In the genomic region with DNA sequence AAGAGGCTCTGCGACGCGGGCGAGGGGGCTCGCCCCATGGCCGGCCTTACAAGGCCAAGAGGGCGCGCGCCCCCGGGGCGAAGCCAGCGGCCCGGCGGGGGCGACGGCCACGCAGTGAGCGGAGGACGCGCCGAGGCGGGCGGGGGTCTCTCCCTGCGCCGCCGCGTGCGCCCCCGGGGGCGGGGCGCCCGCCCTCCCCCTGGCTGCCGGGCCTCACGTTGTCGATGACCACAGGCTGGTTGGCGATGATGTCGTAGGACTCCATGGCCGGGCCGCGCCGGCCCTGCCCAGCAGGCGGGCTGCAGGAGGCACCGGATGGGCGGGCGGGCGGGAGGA, we compare ENCODE assay signal across 1 cellular context.
TF ChIP-seq lines count a peak whose summit lies in the region.

No MANE protein-coding gene starts in this region.

TF ChIP-seq in HepG2, 621 proteins besides CTCF, POLR2A, EP300 and RAD21 (continues in another document):
- no peak for TF ChIP-seq MBD4 (IDR thresholded peaks at IDR 0.05; ENCODE audit: borderline replicate concordance, low read length)
- TF ChIP-seq GTF2F1 (IDR thresholded peaks at IDR 0.05; ENCODE audit: low read length), result no peak
- peak; percentile 14 for TF ChIP-seq YY1 (IDR thresholded peaks at IDR 0.05; ENCODE audit: insufficient read depth, insufficient replicate concordance, low read depth, low read length)
- no peak for TF ChIP-seq JUND (CRISPR knock-in tag; IDR thresholded peaks at IDR 0.05)
- no peak for TF ChIP-seq ASH2L (IDR thresholded peaks at IDR 0.05; ENCODE audit: insufficient read length, low read depth, low read length)
- TF ChIP-seq DNMT3B (CRISPR knock-in tag; conservative IDR thresholded peaks at IDR 0.05), result no peak
- no peak for TF ChIP-seq ZNF232 (CRISPR knock-in tag; IDR thresholded peaks at IDR 0.05; ENCODE audit: borderline replicate concordance)
- TF ChIP-seq, protein P1, sequence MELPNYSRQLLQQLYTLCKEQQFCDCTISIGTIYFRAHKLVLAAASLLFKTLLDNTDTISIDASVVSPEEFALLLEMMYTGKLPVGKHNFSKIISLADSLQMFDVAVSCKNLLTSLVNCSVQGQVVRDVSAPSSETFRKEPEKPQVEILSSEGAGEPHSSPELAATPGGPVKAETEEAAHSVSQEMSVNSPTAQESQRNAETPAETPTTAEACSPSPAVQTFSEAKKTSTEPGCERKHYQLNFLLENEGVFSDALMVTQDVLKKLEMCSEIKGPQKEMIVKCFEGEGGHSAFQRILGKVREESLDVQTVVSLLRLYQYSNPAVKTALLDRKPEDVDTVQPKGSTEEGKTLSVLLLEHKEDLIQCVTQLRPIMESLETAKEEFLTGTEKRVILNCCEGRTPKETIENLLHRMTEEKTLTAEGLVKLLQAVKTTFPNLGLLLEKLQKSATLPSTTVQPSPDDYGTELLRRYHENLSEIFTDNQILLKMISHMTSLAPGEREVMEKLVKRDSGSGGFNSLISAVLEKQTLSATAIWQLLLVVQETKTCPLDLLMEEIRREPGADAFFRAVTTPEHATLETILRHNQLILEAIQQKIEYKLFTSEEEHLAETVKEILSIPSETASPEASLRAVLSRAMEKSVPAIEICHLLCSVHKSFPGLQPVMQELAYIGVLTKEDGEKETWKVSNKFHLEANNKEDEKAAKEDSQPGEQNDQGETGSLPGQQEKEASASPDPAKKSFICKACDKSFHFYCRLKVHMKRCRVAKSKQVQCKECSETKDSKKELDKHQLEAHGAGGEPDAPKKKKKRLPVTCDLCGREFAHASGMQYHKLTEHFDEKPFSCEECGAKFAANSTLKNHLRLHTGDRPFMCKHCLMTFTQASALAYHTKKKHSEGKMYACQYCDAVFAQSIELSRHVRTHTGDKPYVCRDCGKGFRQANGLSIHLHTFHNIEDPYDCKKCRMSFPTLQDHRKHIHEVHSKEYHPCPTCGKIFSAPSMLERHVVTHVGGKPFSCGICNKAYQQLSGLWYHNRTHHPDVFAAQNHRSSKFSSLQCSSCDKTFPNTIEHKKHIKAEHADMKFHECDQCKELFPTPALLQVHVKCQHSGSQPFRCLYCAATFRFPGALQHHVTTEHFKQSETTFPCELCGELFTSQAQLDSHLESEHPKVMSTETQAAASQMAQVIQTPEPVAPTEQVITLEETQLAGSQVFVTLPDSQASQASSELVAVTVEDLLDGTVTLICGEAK (IDR thresholded peaks at IDR 0.05), result no peak
- TF ChIP-seq, protein P1 (CRISPR knock-in tag; IDR thresholded peaks at IDR 0.05), result no peak
- TF ChIP-seq, protein P2, sequence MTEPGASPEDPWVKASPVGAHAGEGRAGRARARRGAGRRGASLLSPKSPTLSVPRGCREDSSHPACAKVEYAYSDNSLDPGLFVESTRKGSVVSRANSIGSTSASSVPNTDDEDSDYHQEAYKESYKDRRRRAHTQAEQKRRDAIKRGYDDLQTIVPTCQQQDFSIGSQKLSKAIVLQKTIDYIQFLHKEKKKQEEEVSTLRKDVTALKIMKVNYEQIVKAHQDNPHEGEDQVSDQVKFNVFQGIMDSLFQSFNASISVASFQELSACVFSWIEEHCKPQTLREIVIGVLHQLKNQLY (CRISPR knock-in tag; IDR thresholded peaks at IDR 0.05), result no peak
- no peak for TF ChIP-seq CBX2 (IDR thresholded peaks at IDR 0.05; ENCODE audit: low read depth, low read length)
- TF ChIP-seq CBX2 (CRISPR knock-in tag; IDR thresholded peaks at IDR 0.05; ENCODE audit: low read depth), result no peak
- no peak for TF ChIP-seq SMARCC2 (IDR thresholded peaks at IDR 0.05)
- TF ChIP-seq, protein P3, sequence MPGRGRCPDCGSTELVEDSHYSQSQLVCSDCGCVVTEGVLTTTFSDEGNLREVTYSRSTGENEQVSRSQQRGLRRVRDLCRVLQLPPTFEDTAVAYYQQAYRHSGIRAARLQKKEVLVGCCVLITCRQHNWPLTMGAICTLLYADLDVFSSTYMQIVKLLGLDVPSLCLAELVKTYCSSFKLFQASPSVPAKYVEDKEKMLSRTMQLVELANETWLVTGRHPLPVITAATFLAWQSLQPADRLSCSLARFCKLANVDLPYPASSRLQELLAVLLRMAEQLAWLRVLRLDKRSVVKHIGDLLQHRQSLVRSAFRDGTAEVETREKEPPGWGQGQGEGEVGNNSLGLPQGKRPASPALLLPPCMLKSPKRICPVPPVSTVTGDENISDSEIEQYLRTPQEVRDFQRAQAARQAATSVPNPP (CRISPR knock-in tag; IDR thresholded peaks at IDR 0.05), result no peak
- TF ChIP-seq ZIK1 (CRISPR knock-in tag; IDR thresholded peaks at IDR 0.05; ENCODE audit: borderline replicate concordance, low read depth), result no peak
- TF ChIP-seq, protein P4, sequence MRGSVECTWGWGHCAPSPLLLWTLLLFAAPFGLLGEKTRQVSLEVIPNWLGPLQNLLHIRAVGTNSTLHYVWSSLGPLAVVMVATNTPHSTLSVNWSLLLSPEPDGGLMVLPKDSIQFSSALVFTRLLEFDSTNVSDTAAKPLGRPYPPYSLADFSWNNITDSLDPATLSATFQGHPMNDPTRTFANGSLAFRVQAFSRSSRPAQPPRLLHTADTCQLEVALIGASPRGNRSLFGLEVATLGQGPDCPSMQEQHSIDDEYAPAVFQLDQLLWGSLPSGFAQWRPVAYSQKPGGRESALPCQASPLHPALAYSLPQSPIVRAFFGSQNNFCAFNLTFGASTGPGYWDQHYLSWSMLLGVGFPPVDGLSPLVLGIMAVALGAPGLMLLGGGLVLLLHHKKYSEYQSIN (CRISPR knock-in tag; IDR thresholded peaks at IDR 0.05; ENCODE audit: borderline replicate concordance), result no peak
- TF ChIP-seq, protein P5, sequence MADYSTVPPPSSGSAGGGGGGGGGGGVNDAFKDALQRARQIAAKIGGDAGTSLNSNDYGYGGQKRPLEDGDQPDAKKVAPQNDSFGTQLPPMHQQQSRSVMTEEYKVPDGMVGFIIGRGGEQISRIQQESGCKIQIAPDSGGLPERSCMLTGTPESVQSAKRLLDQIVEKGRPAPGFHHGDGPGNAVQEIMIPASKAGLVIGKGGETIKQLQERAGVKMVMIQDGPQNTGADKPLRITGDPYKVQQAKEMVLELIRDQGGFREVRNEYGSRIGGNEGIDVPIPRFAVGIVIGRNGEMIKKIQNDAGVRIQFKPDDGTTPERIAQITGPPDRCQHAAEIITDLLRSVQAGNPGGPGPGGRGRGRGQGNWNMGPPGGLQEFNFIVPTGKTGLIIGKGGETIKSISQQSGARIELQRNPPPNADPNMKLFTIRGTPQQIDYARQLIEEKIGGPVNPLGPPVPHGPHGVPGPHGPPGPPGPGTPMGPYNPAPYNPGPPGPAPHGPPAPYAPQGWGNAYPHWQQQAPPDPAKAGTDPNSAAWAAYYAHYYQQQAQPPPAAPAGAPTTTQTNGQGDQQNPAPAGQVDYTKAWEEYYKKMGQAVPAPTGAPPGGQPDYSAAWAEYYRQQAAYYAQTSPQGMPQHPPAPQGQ (CRISPR knock-in tag; IDR thresholded peaks at IDR 0.05; ENCODE audit: borderline replicate concordance), result no peak
- no peak for TF ChIP-seq IKZF1 (IDR thresholded peaks at IDR 0.05)
- 0 out of 2 replicates have a peak, but pooled peaks have one; percentile 20 for TF ChIP-seq ZC3H13 (CRISPR knock-in tag; IDR thresholded peaks at IDR 0.05)
- TF ChIP-seq ZNF841 (CRISPR knock-in tag; IDR thresholded peaks at IDR 0.05; ENCODE audit: borderline replicate concordance), result no peak
- TF ChIP-seq ZNF543 (CRISPR knock-in tag; IDR thresholded peaks at IDR 0.05), result no peak
- TF ChIP-seq CENPX (CRISPR knock-in tag; IDR thresholded peaks at IDR 0.05), result no peak
- TF ChIP-seq ZNF607 (CRISPR knock-in tag; IDR thresholded peaks at IDR 0.05; ENCODE audit: borderline replicate concordance), result 0 out of 2 replicates have a peak, but pooled peaks have one; percentile 9
- no peak for TF ChIP-seq ZNF12 (CRISPR knock-in tag; IDR thresholded peaks at IDR 0.05)
- TF ChIP-seq MATR3 (CRISPR knock-in tag; IDR thresholded peaks at IDR 0.05), result no peak
- TF ChIP-seq ZNF781 (CRISPR knock-in tag; IDR thresholded peaks at IDR 0.05; ENCODE audit: borderline replicate concordance, not compliant biosample characterization), result no peak
- TF ChIP-seq BRD4 (CRISPR knock-in tag; IDR thresholded peaks at IDR 0.05), result 0 out of 2 replicates have a peak, but pooled peaks have one; percentile 4
- TF ChIP-seq ZNF564 (CRISPR knock-in tag; IDR thresholded peaks at IDR 0.05), result 0 out of 2 replicates have a peak, but pooled peaks have one; percentile 25
- no peak for TF ChIP-seq ZNF343 (CRISPR knock-in tag; IDR thresholded peaks at IDR 0.05)
- no peak for TF ChIP-seq ZNF709 (CRISPR knock-in tag; IDR thresholded peaks at IDR 0.05)
- TF ChIP-seq ZNF629 (CRISPR knock-in tag; conservative IDR thresholded peaks at IDR 0.05), result 0 out of 2 replicates have a peak, but pooled peaks have one; percentile 1
- no peak for TF ChIP-seq ZFP90 (CRISPR knock-in tag; IDR thresholded peaks at IDR 0.05; ENCODE audit: borderline replicate concordance)
- no peak for TF ChIP-seq CBX1 (IDR thresholded peaks at IDR 0.05; ENCODE audit: low read depth)
- 0 out of 2 replicates have a peak, but pooled peaks have one; percentile 35 for TF ChIP-seq ZNF138 (CRISPR knock-in tag; IDR thresholded peaks at IDR 0.05; ENCODE audit: low read depth)
- no peak for TF ChIP-seq KDM6A (CRISPR knock-in tag; IDR thresholded peaks at IDR 0.05; ENCODE audit: low read depth)
- 0 out of 2 replicates have a peak, but pooled peaks have one; percentile 8 for TF ChIP-seq ZNF776 (CRISPR knock-in tag; IDR thresholded peaks at IDR 0.05)
- TF ChIP-seq HOXA3 (CRISPR knock-in tag; IDR thresholded peaks at IDR 0.05), result no peak
- TF ChIP-seq, protein P6, sequence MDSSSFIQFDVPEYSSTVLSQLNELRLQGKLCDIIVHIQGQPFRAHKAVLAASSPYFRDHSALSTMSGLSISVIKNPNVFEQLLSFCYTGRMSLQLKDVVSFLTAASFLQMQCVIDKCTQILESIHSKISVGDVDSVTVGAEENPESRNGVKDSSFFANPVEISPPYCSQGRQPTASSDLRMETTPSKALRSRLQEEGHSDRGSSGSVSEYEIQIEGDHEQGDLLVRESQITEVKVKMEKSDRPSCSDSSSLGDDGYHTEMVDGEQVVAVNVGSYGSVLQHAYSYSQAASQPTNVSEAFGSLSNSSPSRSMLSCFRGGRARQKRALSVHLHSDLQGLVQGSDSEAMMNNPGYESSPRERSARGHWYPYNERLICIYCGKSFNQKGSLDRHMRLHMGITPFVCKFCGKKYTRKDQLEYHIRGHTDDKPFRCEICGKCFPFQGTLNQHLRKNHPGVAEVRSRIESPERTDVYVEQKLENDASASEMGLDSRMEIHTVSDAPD (CRISPR knock-in tag; IDR thresholded peaks at IDR 0.05), result no peak
- no peak for TF ChIP-seq CHCHD3 (CRISPR knock-in tag; IDR thresholded peaks at IDR 0.05)
- TF ChIP-seq, protein P7, sequence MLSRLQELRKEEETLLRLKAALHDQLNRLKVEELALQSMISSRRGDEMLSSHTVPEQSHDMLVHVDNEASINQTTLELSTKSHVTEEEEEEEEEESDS (CRISPR knock-in tag; IDR thresholded peaks at IDR 0.05; ENCODE audit: borderline replicate concordance), result 0 out of 2 replicates have a peak, but pooled peaks have one; percentile 66
- TF ChIP-seq KDM4B (CRISPR knock-in tag; IDR thresholded peaks at IDR 0.05), result no peak
- TF ChIP-seq FOXA1 (IDR thresholded peaks at IDR 0.05), result no peak
- no peak for TF ChIP-seq FOXA1 (CRISPR knock-in tag; IDR thresholded peaks at IDR 0.05)
- peak; percentile 57 for TF ChIP-seq ARNT2 (CRISPR knock-in tag; IDR thresholded peaks at IDR 0.05; ENCODE audit: low read depth)
- TF ChIP-seq NBN (conservative IDR thresholded peaks at IDR 0.05), result no peak
- TF ChIP-seq IRF2 (CRISPR knock-in tag; IDR thresholded peaks at IDR 0.05), result no peak
- no peak for TF ChIP-seq KMT2B (CRISPR knock-in tag; IDR thresholded peaks at IDR 0.05)
- TF ChIP-seq ZNF235 (CRISPR knock-in tag; IDR thresholded peaks at IDR 0.05; ENCODE audit: borderline replicate concordance), result no peak
- peak; percentile 40; the same call in 1 of the 2 replicates for TF ChIP-seq ATF7-NPFF (CRISPR knock-in tag; IDR thresholded peaks at IDR 0.05; ENCODE audit: low read depth)
- no peak for TF ChIP-seq ZFAT (CRISPR knock-in tag; conservative IDR thresholded peaks at IDR 0.05)
- TF ChIP-seq, protein P8, sequence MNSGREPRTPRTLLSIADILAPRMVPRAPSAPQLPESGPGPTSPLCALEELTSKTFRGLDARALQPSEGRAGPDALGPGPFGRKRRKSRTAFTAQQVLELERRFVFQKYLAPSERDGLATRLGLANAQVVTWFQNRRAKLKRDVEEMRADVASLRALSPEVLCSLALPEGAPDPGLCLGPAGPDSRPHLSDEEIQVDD (CRISPR knock-in tag; IDR thresholded peaks at IDR 0.05; ENCODE audit: borderline replicate concordance), result no peak
- no peak for TF ChIP-seq HOXA5 (CRISPR knock-in tag; IDR thresholded peaks at IDR 0.05)
- TF ChIP-seq NFE2L1 (CRISPR knock-in tag; IDR thresholded peaks at IDR 0.05; ENCODE audit: borderline replicate concordance), result no peak
- TF ChIP-seq FOXP1 (IDR thresholded peaks at IDR 0.05), result no peak
- no peak for TF ChIP-seq FOXP1 (CRISPR knock-in tag; IDR thresholded peaks at IDR 0.05)
